In the genomic region with DNA sequence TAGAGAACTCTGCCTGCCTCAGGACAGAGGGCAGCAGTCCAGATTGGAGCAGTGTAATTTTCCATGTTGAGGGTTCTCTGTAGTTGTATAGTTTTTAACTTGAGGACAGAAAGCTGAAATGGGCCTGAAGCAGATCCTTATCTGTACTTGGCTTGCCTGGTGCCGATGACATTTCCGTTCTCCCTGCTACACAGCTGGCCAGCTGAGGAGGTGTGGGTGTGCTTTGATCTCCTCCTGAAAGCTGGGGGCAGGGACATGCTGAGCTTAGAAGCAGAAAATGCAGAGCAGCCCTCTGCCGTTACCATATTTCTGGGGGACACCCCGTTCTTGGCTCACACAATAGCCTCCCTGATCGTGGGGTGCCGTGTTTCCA, we compare ENCODE assay signal across 11 cellular contexts. TPM values are rescaled to one million over a fixed set of nuclear protein-coding genes. Genes with fewer than 3 reads are reported as not detected.
DNase-seq lines count a peak whose midpoint lies in the region; ATAC-seq, FAIRE-seq and TF ChIP-seq lines count a peak whose summit lies in the region.
"Had no signal": no experiment of that assay in that cellular context is flagged by ENCODE, and none has a peak within 500 bp of the region (broad histone marks: within the 10 kb centered on the region; RNA-seq: fewer than 3 reads in every experiment).

No MANE protein-coding gene starts in this region.

- CTCF ChIA-PET in HEK293T (lab: Yijun Ruan, JAX) = interaction anchor here (1.1 kb wide), 1 partner anchor 31 kb away, joined by 3 read pairs; no protein-coding TSS in a partner anchor

- H3K4me3 Mint-ChIP-seq in T-helper 2 cell treated with Interferon-gamma antibody and Interleukin-4, amounts not matched to agents 5 μg/mL and 100 μg/mL, for 36 hours = peak overlapping the region; percentile 51
- H3K4me3 Mint-ChIP-seq in endothelial cell (ENCODE audit: unreplicated experiment) = peak overlapping the region; percentile 17

- no peak for FAIRE-seq in pancreas (lab: Jason Lieb, UNC)

- no peak overlapping the region for H3K4me2 ChIP-seq in DND-41 (ENCODE audit: insufficient read depth, low read length)

- H3K4me1 ChIP-seq in DND-41 (ENCODE audit: insufficient read depth, low read length) = peaks cover 73% of the 10 kb centered on the region
- peaks cover 0 to 19% (median 4%) of the 10 kb centered on the region in 3 donors for H3K4me1 ChIP-seq in pancreas

- H3K27me3 ChIP-seq in DND-41 (ENCODE audit: insufficient read depth, low read length, poor library complexity) = no peaks in the 10 kb centered on the region
- H3K27me3 ChIP-seq in pancreas = no peaks in the 10 kb centered on the region
- H3K27me3 ChIP-seq: tibial nerve had no signal

- H3K36me3 ChIP-seq in DND-41 (ENCODE audit: insufficient read depth, low read length) = peaks cover 63% of the 10 kb centered on the region
- H3K36me3 ChIP-seq in pancreas = no peaks in the 10 kb centered on the region

- H3K4me1 Mint-ChIP-seq in T-helper 2 cell treated with Interferon-gamma antibody and Interleukin-4, amounts not matched to agents 5 μg/mL and 100 μg/mL, for 36 hours (ENCODE audit: low read depth) = peaks cover 67% of the 10 kb centered on the region
- peaks cover 37% of the 10 kb centered on the region for H3K4me1 Mint-ChIP-seq in endothelial cell (ENCODE audit: unreplicated experiment)

- POLR2A ChIA-PET in HEK293T (lab: Yijun Ruan, JAX) = interaction anchor here (1.0 kb wide), 1 partner anchor 11 kb away, joined by 5 read pairs; a partner anchor contains a TSS

- peak overlapping the region; percentile 38; the same call in 1 of the 2 replicates for H3K27ac ChIP-seq in DND-41 (ENCODE audit: low read length)
- no peak overlapping the region for H3K27ac ChIP-seq in pancreas

- no peak overlapping the region for H3K9ac ChIP-seq in DND-41 (ENCODE audit: low read depth, low read length)

- H3K9me3 ChIP-seq in DND-41 (ENCODE audit: insufficient read depth, low read length, severe bottlenecking) (no peaks in the 10 kb centered on the region), pancreas (no peaks in the 10 kb centered on the region)
- H3K9me3 ChIP-seq: tibial nerve had no signal

- no peak overlapping the region for H2AFZ ChIP-seq in DND-41 (ENCODE audit: low read depth, low read length)

- H3K27me3 Mint-ChIP-seq in T-helper 2 cell treated with Interferon-gamma antibody and Interleukin-4, amounts not matched to agents 5 μg/mL and 100 μg/mL, for 36 hours (ENCODE audit: low read depth) = no peaks in the 10 kb centered on the region
- peaks cover 4% of the 10 kb centered on the region for H3K27me3 Mint-ChIP-seq in endothelial cell (ENCODE audit: unreplicated experiment)

- H4K20me1 ChIP-seq in DND-41 (ENCODE audit: insufficient read depth, low read length) = peaks cover 22% of the 10 kb centered on the region; the same call in 1 of the 2 replicates

- in situ Hi-C loops in GM13977 (cut with MboI; ENCODE audit: low pct_unique_long_range_greater_than_20kb, low sequenced_read_pairs, unreplicated experiment) = no loop called here

- no peak for TF ChIP-seq POLR2A in GM18505 (IDR thresholded peaks at IDR 0.05; ENCODE audit: borderline replicate concordance, extremely low read depth, insufficient read depth, insufficient read length)

- intact Hi-C loops in pancreas (cut with DNase I) = no loop called here

- peaks cover 46% of the 10 kb centered on the region for H3K36me3 Mint-ChIP-seq in T-helper 2 cell treated with Interferon-gamma antibody and Interleukin-4, amounts not matched to agents 5 μg/mL and 100 μg/mL, for 36 hours (ENCODE audit: low read depth)
- peaks cover 16% of the 10 kb centered on the region for H3K36me3 Mint-ChIP-seq in endothelial cell (ENCODE audit: low read depth, unreplicated experiment)

- no peaks in the 10 kb centered on the region for H3K9me3 Mint-ChIP-seq in T-helper 2 cell treated with Interferon-gamma antibody and Interleukin-4, amounts not matched to agents 5 μg/mL and 100 μg/mL, for 36 hours
- no peaks in the 10 kb centered on the region for H3K9me3 Mint-ChIP-seq in endothelial cell (ENCODE audit: unreplicated experiment)

- 77 to 79% methylated on average over 6 of the region's 6 CpGs for WGBS in pancreas, 2 donors

- no peak for TF ChIP-seq CTCF in DND-41 (IDR thresholded peaks at IDR 0.05; ENCODE audit: borderline replicate concordance, extremely low read depth, low read length, poor library complexity, severe bottlenecking)
- no peak for TF ChIP-seq CTCF in endothelial cell (IDR thresholded peaks at IDR 0.05; ENCODE audit: unreplicated experiment)
- no peak for TF ChIP-seq CTCF in pancreas (IDR thresholded peaks at IDR 0.05)
- TF ChIP-seq CTCF in GM13977 (IDR thresholded peaks at IDR 0.05; ENCODE audit: extremely low read depth, insufficient read depth, missing control alignments) = no peak

- ATAC-seq in DND-41 (ENCODE audit: insufficient read depth, low read depth) (peak; percentile 20; the same call in 2 of the 3 replicates), pancreas (peak in 3 of 4 donors; percentile 5 to 30 (median 24)), GM18505 (IDR thresholded peaks at IDR 0.05; ENCODE audit: unreplicated experiment) (no peak), GM19324 (IDR thresholded peaks at IDR 0.05; ENCODE audit: low FRiP score, unreplicated experiment) (no peak)

- H3K4me3 ChIP-seq in DND-41 (ENCODE audit: low read depth in 1 of 2, low read length in 2 of 2) (no peak overlapping the region), pancreas (no peak overlapping the region)
- H3K4me3 ChIP-seq: skin epidermis, tibial nerve had no signal

- H3K27ac Mint-ChIP-seq in T-helper 2 cell treated with Interferon-gamma antibody and Interleukin-4, amounts not matched to agents 5 μg/mL and 100 μg/mL, for 36 hours = peak overlapping the region; percentile 33
- H3K27ac Mint-ChIP-seq in endothelial cell (ENCODE audit: unreplicated experiment) = no peak overlapping the region

- H3K79me2 ChIP-seq in DND-41 (ENCODE audit: insufficient read depth, low read length) = peaks cover 33% of the 10 kb centered on the region

- DNase-seq in DND-41 (peak; percentile 59), endothelial cell (ENCODE audit: low spot score) (no peak), pancreas (no peak), GM13977 (ENCODE audit: low spot score) (no peak), HEK293T (ENCODE audit: extremely low spot score) (no peak)
- DNase-seq in T-helper 2 cell treated with Interferon-gamma antibody and Interleukin-4, amounts not matched to agents 5 μg/mL and 100 μg/mL, for 36 hours (ENCODE audit: low spot score) = peak; percentile 28
- DNase-seq: NCI-H345 had no signal

TF ChIP-seq in HEK293T, 16 proteins besides CTCF, POLR2A, EP300 and RAD21:
- TF ChIP-seq SP1 (IDR thresholded peaks at IDR 0.05) (no peak), CTBP1 (IDR thresholded peaks at IDR 0.05; ENCODE audit: borderline replicate concordance) (no peak), ELF4 (IDR thresholded peaks at IDR 0.05) (no peak), TARDBP (IDR thresholded peaks at IDR 0.05) (no peak), BHLHE40 (IDR thresholded peaks at IDR 0.05; ENCODE audit: borderline replicate concordance) (no peak)

RNA-seq across cellular contexts. Expression of a gene that starts 10.4 kb away (rescaled TPM):
- 27.5 TPM for total RNA-seq in endothelial cell (ENCODE audit: unreplicated experiment)
- 10 to 100 TPM in 1 of 6 donors, 1 to 10 TPM in 5; 1.7 to 11.2 (median 4.4) TPM for total RNA-seq in pancreas
- polyA plus RNA-seq in pancreas = 10 to 100 TPM; 15.7 to 20.9 TPM

Comparison
In these comparisons a context has a peak if more than half of its experiments do, and no peak if none do; other contexts are left out.
1. ATAC-seq: peak in DND-41 (single experiment) and pancreas (3 of 4); none in GM18505 (single experiment) and GM19324 (single experiment).
2. DNase-seq: peak in DND-41 (single experiment) and T-helper 2 cell treated with Interferon-gamma antibody and Interleukin-4, amounts not matched to agents 5 μg/mL and 100 μg/mL, for 36 hours (single experiment); none in endothelial cell (single experiment), pancreas (0 of 6), GM13977 (single experiment) and HEK293T (single experiment).